Comparison of ENCODE assay signal across 8 cellular contexts in genomic region chr6:30612687-30613248, GRCh38. TPM values are rescaled to one million over a fixed set of nuclear protein-coding genes. Genes with fewer than 3 reads are reported as not detected.
DNase-seq lines count a peak whose midpoint lies in the region; ATAC-seq and TF ChIP-seq lines count a peak whose summit lies in the region.

No MANE protein-coding gene starts in this region.

- H3K4me1 ChIP-seq in hepatocyte (ENCODE audit: insufficient read depth) (peaks cover 13% of the 10 kb centered on the region), thyroid gland (peaks cover 42 to 46% of the 10 kb centered on the region in 2 donors)

- H3K9me3 ChIP-seq in hepatocyte (ENCODE audit: low read depth) (no peaks in the 10 kb centered on the region), thyroid gland (no peaks in the 10 kb centered on the region)

- peak overlapping the region; percentile 79 for H3K4me2 ChIP-seq in hepatocyte

- no peak for ATAC-seq in activated T-cell treated with anti-CD3 and anti-CD28 coated beads, Interleukin-2, amount 50 U/mL, for 72 hours (replicated peaks in 1 of 2)
- ATAC-seq in GM18517 (IDR thresholded peaks at IDR 0.05; ENCODE audit: unreplicated experiment), result no peak

- H2AFZ ChIP-seq in hepatocyte, result no peak overlapping the region

- DNase-seq in activated T-cell treated with anti-CD3 and anti-CD28 coated beads, Interleukin-2, amount 50 U/mL, for 72 hours, result no peak
- DNase-seq in activated T-cell treated with anti-CD3 and anti-CD28 coated beads, Interleukin-2, amount 50 U/mL, for 48 hours, result no peak
- no peak for DNase-seq in activated CD4-positive, alpha-beta memory T cell treated with anti-CD3 and anti-CD28 coated beads for 36 hours
- DNase-seq in hepatocyte (ENCODE audit: low spot score), result no peak
- peak; percentile 83 to 85 for DNase-seq in thyroid gland
- no peak for DNase-seq in lower leg skin (ENCODE audit: low spot score in 2 of 2)
- no peak for DNase-seq in islet precursor cell

- H3K36me3 ChIP-seq in hepatocyte (replicated peaks; ENCODE audit: insufficient read depth, low read depth) (peaks cover 6% of the 10 kb centered on the region), thyroid gland (peaks cover 25% of the 10 kb centered on the region in 2 donors)

- peak in 1 of 2 donors; percentile 43 for TF ChIP-seq POLR2A in thyroid gland (IDR thresholded peaks at IDR 0.05)
- no peak for TF ChIP-seq POLR2A in lower leg skin (IDR thresholded peaks at IDR 0.05)

- no peaks in the 10 kb centered on the region for H3K9me2 ChIP-seq in hepatocyte (replicated peaks; ENCODE audit: insufficient read depth)

- peaks cover 78% of the 10 kb centered on the region for H3K4me1 Mint-ChIP-seq in activated T-cell treated with anti-CD3 and anti-CD28 coated beads, Interleukin-2, amount 50 U/mL, for 72 hours (ENCODE audit: low read depth)
- peaks cover 62% of the 10 kb centered on the region for H3K4me1 Mint-ChIP-seq in activated CD4-positive, alpha-beta memory T cell treated with anti-CD3 and anti-CD28 coated beads for 36 hours (ENCODE audit: low read depth)

- H3K27ac ChIP-seq in hepatocyte (peak overlapping the region; percentile 87), thyroid gland (peak overlapping the region; percentile 97 to 100 (median 98))

- no peak overlapping the region for H3K4me3 ChIP-seq in hepatocyte
- no peak overlapping the region for H3K4me3 ChIP-seq in thyroid gland (replicated peaks in 1 of 3)
- H3K4me3 ChIP-seq in lower leg skin (ENCODE audit: low read depth, poor library complexity, severe bottlenecking), result no peak overlapping the region

- H3K27ac Mint-ChIP-seq in activated T-cell treated with anti-CD3 and anti-CD28 coated beads, Interleukin-2, amount 50 U/mL, for 72 hours, result peak overlapping the region; percentile 100
- peak overlapping the region; percentile 98 for H3K27ac Mint-ChIP-seq in activated CD4-positive, alpha-beta memory T cell treated with anti-CD3 and anti-CD28 coated beads for 36 hours

- H3K9me3 Mint-ChIP-seq in activated T-cell treated with anti-CD3 and anti-CD28 coated beads, Interleukin-2, amount 50 U/mL, for 72 hours, result no peaks in the 10 kb centered on the region
- H3K9me3 Mint-ChIP-seq in activated CD4-positive, alpha-beta memory T cell treated with anti-CD3 and anti-CD28 coated beads for 36 hours, result no peaks in the 10 kb centered on the region

- CTCF ChIA-PET in activated CD4-positive, alpha-beta memory T cell treated with anti-CD3 and anti-CD28 coated beads for 36 hours (lab: Charles Lee), result interaction anchor here (0.6 to 4.2 kb wide), 16 partner anchors 10 to 159 kb away, joined by 3 to 42 read pairs (median 8); partner anchors contain the start of genes ABCF1 and PRR3

- H4K20me1 ChIP-seq in hepatocyte (ENCODE audit: insufficient read depth, poor library complexity, severe bottlenecking), result peaks cover 29% of the 10 kb centered on the region

- H3K27me3 ChIP-seq in hepatocyte (no peaks in the 10 kb centered on the region), thyroid gland (no peaks in the 10 kb centered on the region)

- POLR2A ChIA-PET in activated CD4-positive, alpha-beta memory T cell treated with anti-CD3 and anti-CD28 coated beads for 36 hours (lab: Charles Lee), result interaction anchor here (0.7 to 3.7 kb wide), 13 partner anchors 14 to 287 kb away, joined by 3 to 41 read pairs (median 7); partner anchors contain the start of genes ABCF1, FLOT1, GNL1 and MDC1

- TF ChIP-seq CTCF in hepatocyte (IDR thresholded peaks at IDR 0.05; ENCODE audit: poor library complexity), result no peak
- no peak for TF ChIP-seq CTCF in thyroid gland (IDR thresholded peaks at IDR 0.05)
- no peak for TF ChIP-seq CTCF in lower leg skin (IDR thresholded peaks at IDR 0.05)

- 50% methylated on average over 6 of the region's 6 CpGs for WGBS in hepatocyte (ENCODE audit: low lambda C conversion rate, missing lambda C conversion rate)
- 17 to 31% methylated on average over 6 of the region's 6 CpGs for WGBS in thyroid gland, 2 donors
- 45 to 50% methylated on average over 6 of the region's 6 CpGs for WGBS in lower leg skin, 2 donors

- peaks cover 46 to 73% of the 10 kb centered on the region in 2 donors for H3K36me3 Mint-ChIP-seq in activated T-cell treated with anti-CD3 and anti-CD28 coated beads, Interleukin-2, amount 50 U/mL, for 72 hours (ENCODE audit: insufficient read depth in 2 of 2)
- peaks cover 74% of the 10 kb centered on the region for H3K36me3 Mint-ChIP-seq in activated CD4-positive, alpha-beta memory T cell treated with anti-CD3 and anti-CD28 coated beads for 36 hours

- peaks cover 31% of the 10 kb centered on the region for H3K79me2 ChIP-seq in hepatocyte

- no peaks in the 10 kb centered on the region for H3K27me3 Mint-ChIP-seq in activated T-cell treated with anti-CD3 and anti-CD28 coated beads, Interleukin-2, amount 50 U/mL, for 72 hours (ENCODE audit: low read depth)
- H3K27me3 Mint-ChIP-seq in activated CD4-positive, alpha-beta memory T cell treated with anti-CD3 and anti-CD28 coated beads for 36 hours, result peaks cover 5% of the 10 kb centered on the region

- H3K4me3 Mint-ChIP-seq in activated T-cell treated with anti-CD3 and anti-CD28 coated beads, Interleukin-2, amount 50 U/mL, for 72 hours, result peak overlapping the region; percentile 97 to 98
- peak overlapping the region; percentile 97 for H3K4me3 Mint-ChIP-seq in activated CD4-positive, alpha-beta memory T cell treated with anti-CD3 and anti-CD28 coated beads for 36 hours

- intact Hi-C loops in activated CD4-positive, alpha-beta memory T cell treated with anti-CD3 and anti-CD28 coated beads for 36 hours (cut with micrococcal nuclease), result loop anchor here (1.0 kb wide), 1 partner anchor 56 kb away; the partner anchor contains the start of gene GNL1
- intact Hi-C loops in thyroid gland (cut with DNase I), result no loop called here
- intact Hi-C loops in lower leg skin (cut with DNase I; ENCODE audit: low total_unique reads), result no loop called here

RNA-seq across cellular contexts. Expression of gene PPP1R10, which starts 4.3 kb away (rescaled TPM):
- 100 to 1,000 TPM; 138 to 154 TPM for total RNA-seq in activated T-cell treated with anti-CD3 and anti-CD28 coated beads, Interleukin-2, amount 50 U/mL, for 72 hours
- total RNA-seq in activated CD4-positive, alpha-beta memory T cell treated with anti-CD3 and anti-CD28 coated beads for 36 hours, result 10 to 100 TPM; 64.5 to 67.4 TPM
- 34.5 and 36.2 TPM in 2 replicates for total RNA-seq in hepatocyte
- polyA plus RNA-seq in hepatocyte, result 38.2 and 38.6 TPM in 2 replicates
- 10 to 100 TPM; 49.1 to 72.2 (median 57.0) TPM for total RNA-seq in thyroid gland
- total RNA-seq in lower leg skin, result 10 to 100 TPM; 32.5 to 61.5 (median 49.4) TPM

RNA-seq across cellular contexts. Expression of gene MRPS18B, which starts 4.9 kb away (rescaled TPM):
- 100 to 1,000 TPM; 109 to 132 TPM for total RNA-seq in activated T-cell treated with anti-CD3 and anti-CD28 coated beads, Interleukin-2, amount 50 U/mL, for 72 hours
- 10 to 100 TPM; 90.9 to 95.3 TPM for total RNA-seq in activated CD4-positive, alpha-beta memory T cell treated with anti-CD3 and anti-CD28 coated beads for 36 hours
- 38.7 and 40.1 TPM in 2 replicates for total RNA-seq in hepatocyte
- polyA plus RNA-seq in hepatocyte, result 59.4 and 60.9 TPM in 2 replicates
- total RNA-seq in thyroid gland, result 10 to 100 TPM; 47.0 to 82.5 (median 64.6) TPM
- total RNA-seq in lower leg skin, result 10 to 100 TPM; 57.2 to 64.8 (median 62.2) TPM

RNA-seq across cellular contexts. Expression of gene ATAT1, which starts 13.9 kb away (rescaled TPM):
- total RNA-seq in activated T-cell treated with anti-CD3 and anti-CD28 coated beads, Interleukin-2, amount 50 U/mL, for 72 hours, result 10 to 100 TPM in 1 of 2 donors, 1 to 10 TPM in 1; 8.3 to 14.2 TPM
- 1 to 10 TPM; 7.6 to 8.7 TPM for total RNA-seq in activated CD4-positive, alpha-beta memory T cell treated with anti-CD3 and anti-CD28 coated beads for 36 hours
- 6.9 and 7.0 TPM in 2 replicates for total RNA-seq in hepatocyte
- polyA plus RNA-seq in hepatocyte, result 18.3 and 19.7 TPM in 2 replicates
- 1 to 10 TPM; 3.8 to 7.6 (median 6.1) TPM for total RNA-seq in thyroid gland
- total RNA-seq in lower leg skin, result 1 to 10 TPM; 1.9 to 7.8 (median 5.6) TPM

RNA-seq across cellular contexts. Expression of gene C6orf136, which starts 34.2 kb away (rescaled TPM):
- 10 to 100 TPM; 25.8 to 36.0 TPM for total RNA-seq in activated T-cell treated with anti-CD3 and anti-CD28 coated beads, Interleukin-2, amount 50 U/mL, for 72 hours
- 10 to 100 TPM; 32.7 to 37.5 TPM for total RNA-seq in activated CD4-positive, alpha-beta memory T cell treated with anti-CD3 and anti-CD28 coated beads for 36 hours
- total RNA-seq in hepatocyte, result 8.7 and 21.3 TPM in 2 replicates
- 16.9 and 28.0 TPM in 2 replicates for polyA plus RNA-seq in hepatocyte
- total RNA-seq in thyroid gland, result 10 to 100 TPM; 13.4 to 31.7 (median 23.8) TPM
- 10 to 100 TPM in 3 of 4 donors, 1 to 10 TPM in 1; 9.6 to 31.9 (median 13.9) TPM for total RNA-seq in lower leg skin

RNA-seq across cellular contexts. Expression of gene ABCF1, which starts 41.5 kb away (rescaled TPM):
- total RNA-seq in activated T-cell treated with anti-CD3 and anti-CD28 coated beads, Interleukin-2, amount 50 U/mL, for 72 hours, result 10 to 100 TPM; 64.6 to 68.1 TPM
- total RNA-seq in activated CD4-positive, alpha-beta memory T cell treated with anti-CD3 and anti-CD28 coated beads for 36 hours, result 10 to 100 TPM; 87.0 to 87.1 TPM
- total RNA-seq in hepatocyte (36.5 and 44.1 TPM in 2 replicates), thyroid gland (10 to 100 TPM; 41.4 to 47.1 (median 43.5) TPM), lower leg skin (10 to 100 TPM; 39.3 to 57.7 (median 47.1) TPM)
- polyA plus RNA-seq in hepatocyte, result 62.0 and 71.3 TPM in 2 replicates

Comparison
In these comparisons a context has a peak if more than half of its experiments do, and no peak if none do; other contexts are left out.
1. DNase-seq: peak in thyroid gland (2 of 2); none in activated T-cell treated with anti-CD3 and anti-CD28 coated beads, Interleukin-2, amount 50 U/mL, for 72 hours (0 of 2), activated T-cell treated with anti-CD3 and anti-CD28 coated beads, Interleukin-2, amount 50 U/mL, for 48 hours (0 of 2), activated CD4-positive, alpha-beta memory T cell treated with anti-CD3 and anti-CD28 coated beads for 36 hours (single experiment), hepatocyte (single experiment), lower leg skin (0 of 2) and islet precursor cell (single experiment).